ENCODE assay signal across 29 cellular contexts in the genomic region with DNA sequence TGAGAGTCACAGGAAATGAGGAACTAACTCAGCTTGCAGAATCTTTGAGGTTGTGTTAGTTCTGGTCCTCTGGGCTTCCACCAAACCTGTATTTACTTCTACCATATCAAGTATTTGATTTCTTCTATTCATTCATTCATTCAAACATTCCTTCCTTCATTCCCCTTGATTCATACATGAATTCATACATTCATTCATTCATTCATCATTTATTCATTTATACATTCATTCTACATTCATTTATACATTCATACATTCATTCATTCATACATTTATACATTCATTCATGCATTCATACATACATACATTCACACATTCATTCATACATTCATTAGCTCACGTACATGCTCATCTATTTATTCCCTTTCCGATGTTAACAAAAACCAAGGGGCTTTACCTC.
"Had no signal": no experiment of that assay in that cellular context is flagged by ENCODE, and none has a peak within 500 bp of the region (broad histone marks: within the 10 kb centered on the region; RNA-seq: fewer than 3 reads in every experiment).

No MANE protein-coding gene starts in this region.

- H3K36me3 ChIP-seq: esophagus muscularis mucosa, esophagus squamous epithelium, gastrocnemius medialis, gastroesophageal sphincter, heart left ventricle, heart right ventricle had no signal

- FAIRE-seq: endometrium, endothelial cell of umbilical vein, frontal cortex had no signal

- ATAC-seq: effector memory CD8-positive, alpha-beta T cell; esophagus mucosa; foreskin keratinocyte; gastrocnemius medialis; gastroesophageal sphincter; heart left ventricle; heart right ventricle had no signal

- H3K4me3 ChIP-seq: coronary artery, dorsolateral prefrontal cortex, esophagus muscularis mucosa, esophagus squamous epithelium, gastrocnemius medialis, gastroesophageal sphincter, heart left ventricle, heart right ventricle, hepatocyte had no signal

- DNase-seq: cortex of kidney; dermis blood vessel endothelial cell; dorsolateral prefrontal cortex; effector CD4-positive, alpha-beta T cell; effector CD8-positive, alpha-beta T cell; effector memory CD4-positive, alpha-beta T cell; effector memory CD8-positive, alpha-beta T cell; endodermal cell; erythroblast; esophagus squamous epithelium; foreskin fibroblast; foreskin keratinocyte; foreskin melanocyte; gastrocnemius medialis; glutamatergic neuron; head of caudate nucleus; heart left ventricle; heart right ventricle; hippocampal formation had no signal

- H3K9me3 Mint-ChIP-seq: dendritic cell treated with granulocyte-macrophage colony-stimulating factor and Interleukin-4, amounts not matched to agents 40 ng/mL and 50 ng/mL, for 4 days; endodermal cell had no signal

- H2AFZ ChIP-seq: hepatocyte had no signal

- H3K27ac ChIP-seq: coronary artery, dorsolateral prefrontal cortex, epithelial cell of prostate, esophagus muscularis mucosa, esophagus squamous epithelium, foreskin keratinocyte, gastrocnemius medialis, gastroesophageal sphincter, heart left ventricle, heart right ventricle, hepatocyte had no signal

- H3K27ac Mint-ChIP-seq: dendritic cell treated with granulocyte-macrophage colony-stimulating factor and Interleukin-4, amounts not matched to agents 40 ng/mL and 50 ng/mL, for 4 days; effector memory CD8-positive, alpha-beta T cell; endodermal cell had no signal

- H3K4me1 ChIP-seq: esophagus squamous epithelium, foreskin keratinocyte, gastrocnemius medialis, gastroesophageal sphincter had no signal

- H3K9me3 ChIP-seq: esophagus muscularis mucosa, esophagus squamous epithelium, gastrocnemius medialis, heart left ventricle, heart right ventricle had no signal

- H3K79me2 ChIP-seq: hepatocyte had no signal

- H3K4me3 Mint-ChIP-seq: dendritic cell treated with granulocyte-macrophage colony-stimulating factor and Interleukin-4, amounts not matched to agents 40 ng/mL and 50 ng/mL, for 4 days; effector memory CD8-positive, alpha-beta T cell; endodermal cell had no signal

- H3K27me3 ChIP-seq: hepatocyte had no signal

- H3K4me2 ChIP-seq: hepatocyte had no signal
